In genomic region chr14:79911762-79912161, GRCh38 we compare ENCODE assay signal across 22 cellular contexts.
"Had no signal": no experiment of that assay in that cellular context is flagged by ENCODE, and none has a peak within 500 bp of the region (broad histone marks: within the 10 kb centered on the region; RNA-seq: fewer than 3 reads in every experiment).

No MANE protein-coding gene starts in this region.

- DNase-seq: IMR-90, Karpas-422, KG1, MG63, NCI-H1092, NCI-H1105 treated with DMSO at 0.1 percent for 48 hours, NCI-H1417 treated with DMSO at 0.1 percent for 48 hours, NCI-H146, NCI-H1694 treated with DMSO at 0.1 percent for 48 hours, NCI-H2029, NCI-H2081 treated with DMSO at 0.1 percent for 48 hours, NCI-H2171, NCI-H226, NCI-H446, NCI-H510A, NCI-H524 treated with DMSO at 0.1 percent for 48 hours, NCI-H69, NCI-H774, PC-3, SIG-M5 had no signal

- ATAC-seq: HepG2, Panc1, PC-3 had no signal
